Comparison of ENCODE assay signal across 20 cellular contexts in the genomic region with DNA sequence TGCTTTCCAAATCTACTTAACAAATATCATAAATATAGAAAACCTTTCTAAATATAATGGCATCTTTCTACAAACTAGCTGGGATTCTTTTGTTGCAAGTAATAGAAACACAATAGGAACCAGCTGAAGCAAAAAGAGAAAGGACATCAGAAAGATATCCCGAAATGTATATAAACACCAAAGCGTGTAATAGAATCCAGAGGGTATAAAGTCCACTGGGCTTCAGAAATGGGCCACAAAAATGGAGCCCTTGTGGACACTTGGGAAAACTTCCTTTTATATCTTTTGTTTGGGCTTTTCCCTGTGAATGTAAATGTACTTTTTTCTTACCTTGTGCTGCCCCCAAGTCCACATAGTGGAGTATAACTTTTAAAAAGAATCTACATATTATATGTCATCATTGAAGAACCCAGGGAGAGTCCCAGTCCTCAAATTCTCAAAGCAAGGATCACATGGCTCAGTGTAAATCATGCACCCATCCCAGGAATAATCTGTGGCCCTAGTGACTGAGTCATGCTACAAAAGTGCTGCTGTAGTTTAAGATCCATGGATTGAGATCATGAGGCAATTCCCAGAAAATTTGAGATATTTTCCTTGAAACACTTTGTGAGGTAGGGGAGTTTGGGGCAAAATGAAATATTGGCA.
DNase-seq lines count a peak whose midpoint lies in the region; ATAC-seq and TF ChIP-seq lines count a peak whose summit lies in the region.
"Had no signal": no experiment of that assay in that cellular context is flagged by ENCODE, and none has a peak within 500 bp of the region (broad histone marks: within the 10 kb centered on the region; RNA-seq: fewer than 3 reads in every experiment).

No MANE protein-coding gene starts in this region.

- no peak for TF ChIP-seq CTCF in fibroblast of mammary gland (conservative IDR thresholded peaks at IDR 0.05; ENCODE audit: control insufficient read depth, insufficient read depth, low read depth, low read length)
- TF ChIP-seq CTCF in osteoblast (IDR thresholded peaks at IDR 0.05; ENCODE audit: extremely low read depth, low read depth, low read length), result no peak
- no peak for TF ChIP-seq CTCF in A673 (conservative IDR thresholded peaks at IDR 0.05; ENCODE audit: low read depth, low read length)

- H3K27me3 ChIP-seq in osteoblast (ENCODE audit: insufficient read depth, low read length), result no peaks in the 10 kb centered on the region
- H3K27me3 ChIP-seq in A673 (replicated peaks; ENCODE audit: insufficient read depth, low read depth, low read length, poor library complexity), result no peaks in the 10 kb centered on the region
- H3K27me3 ChIP-seq: BE2C, esophagus squamous epithelium, ovary had no signal

- no peaks in the 10 kb centered on the region for H3K4me1 Mint-ChIP-seq in activated CD8-positive, alpha-beta memory T cell treated with anti-CD3 and anti-CD28 coated beads, Interleukin-2, amount 10 ng/mL, durations not matched to agents 7 days and 5 days

- no peaks in the 10 kb centered on the region for H4K20me1 ChIP-seq in osteoblast (ENCODE audit: insufficient read depth, low read length)

- peak; percentile 50 for DNase-seq in ELR (ENCODE audit: low read depth)
- peak; percentile 37 for DNase-seq in NCI-H226
- peak; percentile 52 for DNase-seq in fibroblast of mammary gland (ENCODE audit: low read depth)
- peak; percentile 90 for DNase-seq in osteoblast (ENCODE audit: insufficient read length, low spot score, missing footprints)
- DNase-seq in activated CD8-positive, alpha-beta memory T cell treated with anti-CD3 and anti-CD28 coated beads, Interleukin-2, amount 10 ng/mL, durations not matched to agents 7 days and 5 days, result no peak
- no peak for DNase-seq in HT-29 (ENCODE audit: low spot score)
- DNase-seq in A673 (ENCODE audit: low spot score), result no peak
- no peak for DNase-seq in D341Med (ENCODE audit: low spot score)
- DNase-seq: activated CD4-positive, alpha-beta T cell treated with anti-CD3 and anti-CD28 coated beads for 1 hour; BE2C; esophagus squamous epithelium; GF-D8; NCI-H526 treated with DMSO at 0.1 percent for 48 hours; ovary; PC-3; stimulated activated CD4-positive, alpha-beta T cell treated with anti-CD3 and anti-CD28 coated beads, Interleukin-2, amount 100 ng/mL, for 48 hours; substantia nigra; T1000 had no signal

- no peak overlapping the region for H3K4me2 ChIP-seq in osteoblast (ENCODE audit: insufficient read depth, low read length)

- no peaks in the 10 kb centered on the region for H3K27me3 Mint-ChIP-seq in activated CD8-positive, alpha-beta memory T cell treated with anti-CD3 and anti-CD28 coated beads, Interleukin-2, amount 10 ng/mL, durations not matched to agents 7 days and 5 days

- H3K9me3 Mint-ChIP-seq in activated CD8-positive, alpha-beta memory T cell treated with anti-CD3 and anti-CD28 coated beads, Interleukin-2, amount 10 ng/mL, durations not matched to agents 7 days and 5 days (ENCODE audit: low read depth), result no peaks in the 10 kb centered on the region

- intact Hi-C loops in A673 (cut with micrococcal nuclease; ENCODE audit: unreplicated experiment), result no loop called here

- H3K36me3 ChIP-seq in osteoblast (ENCODE audit: insufficient read depth, low read length), result no peaks in the 10 kb centered on the region
- H3K36me3 ChIP-seq in A673 (ENCODE audit: insufficient read depth, low read length, poor library complexity, severe bottlenecking), result no peaks in the 10 kb centered on the region
- H3K36me3 ChIP-seq: BE2C, esophagus squamous epithelium, ovary had no signal

- H3K4me1 ChIP-seq in osteoblast (ENCODE audit: insufficient read depth, low read length) (no peaks in the 10 kb centered on the region), A673 (ENCODE audit: insufficient read depth, low read length, poor library complexity, severe bottlenecking) (peaks cover 17% of the 10 kb centered on the region)
- H3K4me1 ChIP-seq: BE2C, esophagus squamous epithelium had no signal

- H3K9me3 ChIP-seq in osteoblast (ENCODE audit: low read depth, low read length) (no peaks in the 10 kb centered on the region), A673 (ENCODE audit: low read depth, low read length, poor library complexity, severe bottlenecking) (no peaks in the 10 kb centered on the region)
- H3K9me3 ChIP-seq: BE2C, esophagus squamous epithelium, ovary had no signal

- no peak for ATAC-seq in activated CD8-positive, alpha-beta memory T cell treated with anti-CD3 and anti-CD28 coated beads, Interleukin-2, amount 10 ng/mL, durations not matched to agents 7 days and 5 days
- ATAC-seq: PC-3 had no signal

- H3K36me3 Mint-ChIP-seq in activated CD8-positive, alpha-beta memory T cell treated with anti-CD3 and anti-CD28 coated beads, Interleukin-2, amount 10 ng/mL, durations not matched to agents 7 days and 5 days, result no peaks in the 10 kb centered on the region
- H3K36me3 Mint-ChIP-seq: brain had no signal

- no peak overlapping the region for H3K27ac Mint-ChIP-seq in activated CD8-positive, alpha-beta memory T cell treated with anti-CD3 and anti-CD28 coated beads, Interleukin-2, amount 10 ng/mL, durations not matched to agents 7 days and 5 days

- POLR2A ChIA-PET in A673 (lab: Charles Lee; ENCODE audit: low non-redundant PET), result no interaction called here

- H3K27ac ChIP-seq in osteoblast (ENCODE audit: low read depth, low read length) (no peak overlapping the region), A673 (ENCODE audit: low read depth, low read length, poor library complexity, severe bottlenecking) (no peak overlapping the region)
- H3K27ac ChIP-seq: esophagus squamous epithelium, ovary, SK-N-MC had no signal

- H3K4me3 Mint-ChIP-seq in activated CD8-positive, alpha-beta memory T cell treated with anti-CD3 and anti-CD28 coated beads, Interleukin-2, amount 10 ng/mL, durations not matched to agents 7 days and 5 days, result no peak overlapping the region

- H3K4me3 ChIP-seq in fibroblast of mammary gland (ENCODE audit: control insufficient read depth, low read depth, low read length) (no peak overlapping the region), osteoblast (ENCODE audit: insufficient read depth, low read length) (no peak overlapping the region), A673 (ENCODE audit: low read depth, low read length, poor library complexity, severe bottlenecking) (no peak overlapping the region)
- H3K4me3 ChIP-seq: esophagus squamous epithelium, ovary, SK-N-MC had no signal

- no TSS peak for BruUV-seq in A673 (replicated peaks; lab: Mats Ljungman, UMichigan)

- no peaks in the 10 kb centered on the region for H3K79me2 ChIP-seq in osteoblast (ENCODE audit: insufficient read depth, low read length)

- CTCF ChIA-PET in activated CD8-positive, alpha-beta memory T cell treated with anti-CD3 and anti-CD28 coated beads, Interleukin-2, amount 10 ng/mL, durations not matched to agents 7 days and 5 days (lab: Charles Lee), result no interaction called here
- CTCF ChIA-PET in A673 (lab: Charles Lee), result no interaction called here

- no peak overlapping the region for H2AFZ ChIP-seq in osteoblast (ENCODE audit: low read length)

Comparison
In these comparisons a context has a peak if more than half of its experiments do, and no peak if none do; other contexts are left out.
1. DNase-seq: peak in ELR (single experiment), NCI-H226 (single experiment), fibroblast of mammary gland (single experiment) and osteoblast (single experiment); none in activated CD8-positive, alpha-beta memory T cell treated with anti-CD3 and anti-CD28 coated beads, Interleukin-2, amount 10 ng/mL, durations not matched to agents 7 days and 5 days (single experiment), HT-29 (single experiment), A673 (single experiment) and D341Med (single experiment).